ENCODE assay signal across 8 cellular contexts in the genomic region with DNA sequence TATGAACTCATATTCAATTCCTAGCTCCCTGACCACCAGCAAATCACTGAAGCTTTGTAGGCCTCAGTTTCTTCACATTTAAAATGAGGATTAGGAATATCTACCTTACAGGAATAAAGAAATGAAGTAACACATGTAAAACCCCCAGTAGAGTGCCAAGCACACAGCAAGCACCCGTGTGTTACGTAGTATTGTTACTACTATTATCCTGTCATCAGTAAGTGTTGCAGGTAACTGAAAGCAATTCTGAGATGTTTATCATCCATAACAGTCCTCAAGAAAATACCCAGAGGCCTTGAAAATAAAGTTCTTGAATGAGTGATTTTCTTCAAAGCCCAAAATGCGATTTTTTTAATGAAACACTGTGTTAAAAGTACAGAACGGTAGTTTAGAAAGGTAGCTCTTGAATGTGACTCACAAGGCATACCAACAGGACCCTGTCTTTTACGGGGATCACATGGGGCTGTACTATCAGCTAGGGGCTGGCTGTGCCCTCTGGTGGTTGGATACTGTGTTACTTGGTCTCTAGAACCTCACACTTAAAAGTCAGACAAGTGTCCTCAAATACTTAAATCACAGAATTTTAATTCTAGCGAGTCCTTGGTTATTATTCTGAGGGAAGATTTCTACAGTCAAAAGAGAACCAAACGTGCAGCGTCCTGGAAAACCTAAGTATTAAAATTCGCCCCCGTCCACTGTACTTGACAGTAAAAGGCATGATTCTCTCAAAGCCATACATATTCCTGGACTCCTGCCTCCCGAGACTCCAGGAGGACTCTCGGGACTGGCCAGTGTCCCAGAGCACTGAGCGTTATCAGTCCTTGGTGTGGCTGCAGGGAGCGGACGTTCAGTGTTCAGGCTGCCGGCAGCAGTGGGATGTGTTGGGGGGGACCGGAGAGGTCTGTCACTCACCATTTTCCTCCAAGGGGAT. TPM values are rescaled to one million over a fixed set of nuclear protein-coding genes. Genes with fewer than 3 reads are reported as not detected.
DNase-seq lines count a peak whose midpoint lies in the region; ATAC-seq, FAIRE-seq and TF ChIP-seq lines count a peak whose summit lies in the region.

No MANE protein-coding gene starts in this region.

- ATAC-seq in HG02885 (IDR thresholded peaks at IDR 0.05; ENCODE audit: poor library complexity, unreplicated experiment) = peak; percentile 90

- TF ChIP-seq CTCF in 22Rv1 (IDR thresholded peaks at IDR 0.05) (peak; percentile 86), VCaP (conservative IDR thresholded peaks at IDR 0.05) (peak; percentile 84), cardiac fibroblast (IDR thresholded peaks at IDR 0.05; ENCODE audit: low read depth, low read length) (peak; percentile 71)

- peak; percentile 46 for FAIRE-seq in GM12892 (lab: Jason Lieb, UNC)

- no peak for TF ChIP-seq POLR2A in GM12892 (IDR thresholded peaks at IDR 0.05; ENCODE audit: low read depth, low read length)

- H3K27ac ChIP-seq in 22Rv1 (peak overlapping the region; percentile 77), VCaP (peak overlapping the region; percentile 83)

- peak overlapping the region; percentile 78 to 88 for H3K4me3 ChIP-seq in cardiac fibroblast (replicated peaks in 1 of 2; ENCODE audit: low read depth in 2 of 2, low read length in 2 of 2)

- no peak for DNase-seq in GM12892 (ENCODE audit: insufficient read length)
- DNase-seq in NCI-H1694 (lab: John Stamatoyannopoulos, UW) = peak; percentile 69
- peak; percentile 80 to 84 for DNase-seq in cardiac fibroblast (ENCODE audit: low read depth in 2 of 2)
- peak; percentile 84 for DNase-seq in islet precursor cell
- peak; percentile 47 to 64 for DNase-seq in stimulated activated CD4-positive, alpha-beta T cell treated with anti-CD3 and anti-CD28 coated beads, Interleukin-15, amount 100 ng/mL, for 48 hours (ENCODE audit: low read depth in 2 of 2)

RNA-seq across cellular contexts. Expression of gene NDUFB6, which starts 0.7 kb away (rescaled TPM):
- 60.2 TPM for polyA plus RNA-seq in GM12892 (2012; ENCODE audit: missing spikeins)

RNA-seq across cellular contexts. Expression of gene TOPORS, which starts 19.8 kb away (rescaled TPM):
- 12.2 TPM for polyA plus RNA-seq in GM12892 (2012; ENCODE audit: missing spikeins)

RNA-seq across cellular contexts. Expression of gene SMIM27, which starts 20.1 kb away (rescaled TPM):
- 29.5 TPM for polyA plus RNA-seq in GM12892 (2012; ENCODE audit: missing spikeins)

RNA-seq across cellular contexts. Expression of gene RIGI, which starts 46.2 kb away (rescaled TPM):
- 6.3 TPM for polyA plus RNA-seq in GM12892 (2012; ENCODE audit: missing spikeins)
